In the genomic region with DNA sequence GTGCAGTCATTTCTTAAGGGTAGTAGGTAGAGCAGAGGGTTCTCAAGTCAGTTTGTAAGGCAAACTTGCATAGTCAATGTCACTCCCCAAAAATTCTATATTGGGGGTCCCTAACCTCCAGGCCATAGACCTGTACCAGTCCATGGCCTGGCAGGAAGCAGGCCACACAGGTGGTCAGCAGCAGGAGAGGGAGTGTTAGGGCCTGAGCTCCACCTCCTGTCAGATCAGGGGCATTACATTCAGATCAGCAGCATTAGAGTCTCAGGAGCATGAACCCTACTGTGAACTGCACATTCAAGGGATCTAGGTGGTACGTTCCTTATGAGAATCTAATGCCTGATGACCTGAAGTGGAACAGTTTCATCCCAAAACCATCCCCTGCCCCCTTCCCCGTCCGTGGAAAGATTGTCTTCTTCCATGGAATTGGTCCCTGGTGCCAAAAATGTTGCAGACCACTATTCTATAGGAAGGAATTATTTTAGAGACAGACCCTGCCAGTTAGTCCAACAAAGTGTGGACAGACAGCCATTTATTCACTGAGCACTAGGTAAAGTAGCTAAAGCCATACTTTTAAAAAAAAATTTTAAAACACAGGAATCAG, we compare ENCODE assay signal across 8 cellular contexts. TPM values are rescaled to one million over a fixed set of nuclear protein-coding genes. Genes with fewer than 3 reads are reported as not detected.
DNase-seq lines count a peak whose midpoint lies in the region; ATAC-seq and TF ChIP-seq lines count a peak whose summit lies in the region.

No MANE protein-coding gene starts in this region.

- H3K4me1 Mint-ChIP-seq in activated CD4-positive, alpha-beta T cell treated with anti-CD3 and anti-CD28 coated beads, Interleukin-2, amount 10 ng/mL, durations not matched to agents 24 days and 14 days, result peaks cover 25% of the 10 kb centered on the region
- peaks cover 2% of the 10 kb centered on the region for H3K4me1 Mint-ChIP-seq in mesothelial cell of epicardium

- peak; percentile 72 for DNase-seq in activated CD4-positive, alpha-beta T cell treated with anti-CD3 and anti-CD28 coated beads, Interleukin-2, amount 10 ng/mL, durations not matched to agents 24 days and 14 days
- no peak for DNase-seq in activated CD4-positive, alpha-beta T cell treated with anti-CD3 and anti-CD28 coated beads for 48 hours
- peak; percentile 10 for DNase-seq in NCI-H226
- DNase-seq in brain microvascular endothelial cell, result peak; percentile 20
- DNase-seq in left lung, result no peak
- DNase-seq in central memory CD4-positive, alpha-beta T cell, result no peak
- no peak for DNase-seq in mesothelial cell of epicardium (ENCODE audit: low spot score in 2 of 2, unreplicated experiment in 2 of 2)

- H3K4me1 ChIP-seq in left lung, result peaks cover 2 to 14% of the 10 kb centered on the region in 2 donors

- no peak overlapping the region for H3K27ac Mint-ChIP-seq in activated CD4-positive, alpha-beta T cell treated with anti-CD3 and anti-CD28 coated beads, Interleukin-2, amount 10 ng/mL, durations not matched to agents 24 days and 14 days
- no peak overlapping the region for H3K27ac Mint-ChIP-seq in mesothelial cell of epicardium

- H3K36me3 Mint-ChIP-seq in activated CD4-positive, alpha-beta T cell treated with anti-CD3 and anti-CD28 coated beads, Interleukin-2, amount 10 ng/mL, durations not matched to agents 24 days and 14 days (ENCODE audit: low read depth), result peaks cover 42% of the 10 kb centered on the region
- H3K36me3 Mint-ChIP-seq in mesothelial cell of epicardium, result peaks cover 28% of the 10 kb centered on the region

- H3K36me3 ChIP-seq in brain microvascular endothelial cell (replicated peaks), result peaks cover 14% of the 10 kb centered on the region
- peaks cover 0 to 68% of the 10 kb centered on the region in 2 donors for H3K36me3 ChIP-seq in left lung

- intact Hi-C loops in activated CD4-positive, alpha-beta T cell treated with anti-CD3 and anti-CD28 coated beads, Interleukin-2, amount 10 ng/mL, durations not matched to agents 24 days and 14 days (cut with micrococcal nuclease), result loop anchor here (1.0 kb wide), 1 partner anchor 188 kb away; no protein-coding TSS in a partner anchor
- intact Hi-C loops in left lung (cut with DNase I), result no loop called here

- H3K9me3 ChIP-seq in left lung, result no peaks in the 10 kb centered on the region

- no peak overlapping the region for H3K4me3 Mint-ChIP-seq in activated CD4-positive, alpha-beta T cell treated with anti-CD3 and anti-CD28 coated beads, Interleukin-2, amount 10 ng/mL, durations not matched to agents 24 days and 14 days
- no peak overlapping the region for H3K4me3 Mint-ChIP-seq in mesothelial cell of epicardium

- no peak overlapping the region for H3K4me3 ChIP-seq in brain microvascular endothelial cell (ENCODE audit: low read depth, low read length)
- no peak overlapping the region for H3K4me3 ChIP-seq in left lung

- H3K27ac ChIP-seq in brain microvascular endothelial cell (no peak overlapping the region), left lung (no peak overlapping the region)

- peak; percentile 85 for TF ChIP-seq CTCF in brain microvascular endothelial cell (IDR thresholded peaks at IDR 0.05; ENCODE audit: low read depth, low read length, missing control alignments)
- TF ChIP-seq CTCF in left lung (IDR thresholded peaks at IDR 0.05), result peak; percentile 26 to 30
- no peak for TF ChIP-seq CTCF in mesothelial cell of epicardium (IDR thresholded peaks at IDR 0.05; ENCODE audit: unreplicated experiment)

- H3K27me3 ChIP-seq in brain microvascular endothelial cell (replicated peaks) (no peaks in the 10 kb centered on the region), left lung (no peaks in the 10 kb centered on the region)

- H3K27me3 Mint-ChIP-seq in activated CD4-positive, alpha-beta T cell treated with anti-CD3 and anti-CD28 coated beads, Interleukin-2, amount 10 ng/mL, durations not matched to agents 24 days and 14 days, result no peaks in the 10 kb centered on the region
- no peaks in the 10 kb centered on the region for H3K27me3 Mint-ChIP-seq in mesothelial cell of epicardium (ENCODE audit: low read depth)

- in situ Hi-C loops in brain microvascular endothelial cell (cut with HindIII; ENCODE audit: low pct_ligation_motif_present, low sequenced_read_pairs), result no loop called here

- ATAC-seq in HG02610 (IDR thresholded peaks at IDR 0.05; ENCODE audit: unreplicated experiment) (peak; percentile 65), left lung (peak; percentile 80)

- H3K9me3 Mint-ChIP-seq in activated CD4-positive, alpha-beta T cell treated with anti-CD3 and anti-CD28 coated beads, Interleukin-2, amount 10 ng/mL, durations not matched to agents 24 days and 14 days, result no peaks in the 10 kb centered on the region
- H3K9me3 Mint-ChIP-seq in mesothelial cell of epicardium, result peaks cover under 1% of the 10 kb centered on the region

RNA-seq across cellular contexts. Expression of a gene that starts 6.7 kb away (rescaled TPM):
- total RNA-seq in activated CD4-positive, alpha-beta T cell treated with anti-CD3 and anti-CD28 coated beads, Interleukin-2, amount 10 ng/mL, durations not matched to agents 24 days and 14 days, result 20.4 and 22.0 TPM in 2 replicates
- total RNA-seq in left lung (10 to 100 TPM; 24.3 to 26.6 TPM), mesothelial cell of epicardium (39.0 to 41.8 TPM (median 39.3 TPM) in 3 replicates)

RNA-seq across cellular contexts. Expression of a gene that starts 6.8 kb away (rescaled TPM):
- total RNA-seq in activated CD4-positive, alpha-beta T cell treated with anti-CD3 and anti-CD28 coated beads, Interleukin-2, amount 10 ng/mL, durations not matched to agents 24 days and 14 days, result 38.5 and 39.0 TPM in 2 replicates
- total RNA-seq in left lung (10 to 100 TPM; 48.1 to 48.9 TPM), mesothelial cell of epicardium (43.9 to 45.0 TPM (median 44.6 TPM) in 3 replicates)

Comparison
In these comparisons a context has a peak if more than half of its experiments do, and no peak if none do; other contexts are left out.
1. DNase-seq: peak in activated CD4-positive, alpha-beta T cell treated with anti-CD3 and anti-CD28 coated beads, Interleukin-2, amount 10 ng/mL, durations not matched to agents 24 days and 14 days (single experiment), NCI-H226 (single experiment) and brain microvascular endothelial cell (single experiment); none in activated CD4-positive, alpha-beta T cell treated with anti-CD3 and anti-CD28 coated beads for 48 hours (single experiment), left lung (0 of 2), central memory CD4-positive, alpha-beta T cell (single experiment) and mesothelial cell of epicardium (0 of 2).